ENCODE assay signal across 1 cellular context in the genomic region with DNA sequence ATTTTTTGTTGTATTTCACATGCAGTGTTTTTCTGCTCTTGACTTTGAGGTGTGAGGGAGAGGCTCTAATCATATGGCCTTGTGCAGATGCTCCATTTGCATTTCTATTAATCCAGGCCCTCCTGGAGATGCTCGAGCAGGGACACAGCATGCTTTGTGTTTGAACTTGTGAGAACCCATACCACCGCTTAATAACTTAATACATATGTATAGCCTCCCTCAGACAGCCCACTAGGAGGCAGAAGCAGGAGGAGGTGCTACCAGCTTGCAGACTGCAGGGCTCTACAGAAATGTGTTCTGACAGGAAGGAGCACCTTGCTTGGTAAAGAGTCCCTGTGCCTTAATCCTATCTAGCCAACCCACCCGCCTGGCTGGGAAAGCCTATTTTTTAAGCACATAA.
TF ChIP-seq lines count a peak whose summit lies in the region.

No MANE protein-coding gene starts in this region.

TF ChIP-seq in WTC11, 78 proteins besides CTCF, POLR2A, EP300 and RAD21 (continued from another document):
- TF ChIP-seq, protein P1, sequence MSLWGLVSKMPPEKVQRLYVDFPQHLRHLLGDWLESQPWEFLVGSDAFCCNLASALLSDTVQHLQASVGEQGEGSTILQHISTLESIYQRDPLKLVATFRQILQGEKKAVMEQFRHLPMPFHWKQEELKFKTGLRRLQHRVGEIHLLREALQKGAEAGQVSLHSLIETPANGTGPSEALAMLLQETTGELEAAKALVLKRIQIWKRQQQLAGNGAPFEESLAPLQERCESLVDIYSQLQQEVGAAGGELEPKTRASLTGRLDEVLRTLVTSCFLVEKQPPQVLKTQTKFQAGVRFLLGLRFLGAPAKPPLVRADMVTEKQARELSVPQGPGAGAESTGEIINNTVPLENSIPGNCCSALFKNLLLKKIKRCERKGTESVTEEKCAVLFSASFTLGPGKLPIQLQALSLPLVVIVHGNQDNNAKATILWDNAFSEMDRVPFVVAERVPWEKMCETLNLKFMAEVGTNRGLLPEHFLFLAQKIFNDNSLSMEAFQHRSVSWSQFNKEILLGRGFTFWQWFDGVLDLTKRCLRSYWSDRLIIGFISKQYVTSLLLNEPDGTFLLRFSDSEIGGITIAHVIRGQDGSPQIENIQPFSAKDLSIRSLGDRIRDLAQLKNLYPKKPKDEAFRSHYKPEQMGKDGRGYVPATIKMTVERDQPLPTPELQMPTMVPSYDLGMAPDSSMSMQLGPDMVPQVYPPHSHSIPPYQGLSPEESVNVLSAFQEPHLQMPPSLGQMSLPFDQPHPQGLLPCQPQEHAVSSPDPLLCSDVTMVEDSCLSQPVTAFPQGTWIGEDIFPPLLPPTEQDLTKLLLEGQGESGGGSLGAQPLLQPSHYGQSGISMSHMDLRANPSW (CRISPR knock-in tag; conservative IDR thresholded peaks at IDR 0.05; ENCODE audit: low read depth): no peak
- TF ChIP-seq, protein P2, sequence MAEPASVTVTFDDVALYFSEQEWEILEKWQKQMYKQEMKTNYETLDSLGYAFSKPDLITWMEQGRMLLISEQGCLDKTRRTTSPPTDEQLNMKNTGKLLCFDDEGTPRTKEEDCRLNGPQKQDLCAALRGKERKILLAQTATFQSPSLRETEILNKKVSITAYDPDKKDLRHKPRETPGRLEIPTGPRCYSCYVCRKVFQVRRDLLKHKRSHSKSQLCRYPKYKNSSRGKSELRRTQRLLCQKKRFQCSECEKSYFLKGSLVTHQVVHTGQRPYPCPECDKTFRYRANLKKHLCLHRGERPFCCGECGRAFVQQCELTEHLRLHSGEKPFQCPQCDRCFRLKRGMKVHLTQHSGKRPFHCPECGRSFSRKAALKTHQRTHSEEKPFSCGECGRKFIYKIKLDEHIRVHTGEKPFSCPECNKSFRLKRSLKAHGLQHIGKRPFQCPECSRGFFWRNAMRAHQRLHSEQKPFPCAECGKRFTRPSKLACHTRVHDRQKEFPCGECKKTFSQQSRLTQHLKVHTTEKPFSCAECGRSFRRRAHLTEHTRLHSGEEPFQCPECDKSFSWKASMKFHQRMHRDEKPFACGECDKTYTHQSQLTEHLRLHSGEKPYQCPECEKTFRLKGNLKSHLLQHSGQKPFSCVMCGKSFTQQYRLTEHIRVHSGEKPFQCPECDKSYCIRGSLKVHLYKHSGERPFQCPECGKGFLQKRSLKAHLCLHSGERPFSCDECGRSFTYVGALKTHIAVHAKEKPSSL (CRISPR knock-in tag; conservative IDR thresholded peaks at IDR 0.05): no peak
- TF ChIP-seq TEAD1 (CRISPR knock-in tag; IDR thresholded peaks at IDR 0.05) (peak; percentile 89), EMX1 (CRISPR knock-in tag; IDR thresholded peaks at IDR 0.05) (no peak), JAZF1 (CRISPR knock-in tag; IDR thresholded peaks at IDR 0.05) (no peak), RORB (CRISPR knock-in tag; IDR thresholded peaks at IDR 0.05) (no peak), ZNF121 (CRISPR knock-in tag; IDR thresholded peaks at IDR 0.05) (no peak), ELF4 (CRISPR knock-in tag; IDR thresholded peaks at IDR 0.05; ENCODE audit: low read depth) (no peak), SOX15 (CRISPR knock-in tag; IDR thresholded peaks at IDR 0.05) (no peak), CREB1 (CRISPR knock-in tag; IDR thresholded peaks at IDR 0.05) (no peak), NR2C2 (CRISPR knock-in tag; IDR thresholded peaks at IDR 0.05) (no peak), GRHL2 (CRISPR knock-in tag; IDR thresholded peaks at IDR 0.05; ENCODE audit: insufficient replicate concordance, severe bottlenecking) (no peak), KAT7 (CRISPR knock-in tag; IDR thresholded peaks at IDR 0.05; ENCODE audit: borderline replicate concordance) (no peak), TEAD4 (CRISPR knock-in tag; IDR thresholded peaks at IDR 0.05) (no peak), GABPB1 (CRISPR knock-in tag; IDR thresholded peaks at IDR 0.05) (no peak), ETV6 (CRISPR knock-in tag; IDR thresholded peaks at IDR 0.05) (peak; percentile 88), ATF1 (CRISPR knock-in tag; IDR thresholded peaks at IDR 0.05) (no peak), SP1 (CRISPR knock-in tag; conservative IDR thresholded peaks at IDR 0.05) (no peak), CBFB (CRISPR knock-in tag; IDR thresholded peaks at IDR 0.05; ENCODE audit: low read depth) (no peak), ZNF423 (CRISPR knock-in tag; IDR thresholded peaks at IDR 0.05) (peak; percentile 99), MXD4 (CRISPR knock-in tag; IDR thresholded peaks at IDR 0.05; ENCODE audit: borderline replicate concordance) (no peak), ZNF416 (CRISPR knock-in tag; IDR thresholded peaks at IDR 0.05) (no peak)
- TF ChIP-seq, protein P3, sequence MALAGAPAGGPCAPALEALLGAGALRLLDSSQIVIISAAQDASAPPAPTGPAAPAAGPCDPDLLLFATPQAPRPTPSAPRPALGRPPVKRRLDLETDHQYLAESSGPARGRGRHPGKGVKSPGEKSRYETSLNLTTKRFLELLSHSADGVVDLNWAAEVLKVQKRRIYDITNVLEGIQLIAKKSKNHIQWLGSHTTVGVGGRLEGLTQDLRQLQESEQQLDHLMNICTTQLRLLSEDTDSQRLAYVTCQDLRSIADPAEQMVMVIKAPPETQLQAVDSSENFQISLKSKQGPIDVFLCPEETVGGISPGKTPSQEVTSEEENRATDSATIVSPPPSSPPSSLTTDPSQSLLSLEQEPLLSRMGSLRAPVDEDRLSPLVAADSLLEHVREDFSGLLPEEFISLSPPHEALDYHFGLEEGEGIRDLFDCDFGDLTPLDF (CRISPR knock-in tag; IDR thresholded peaks at IDR 0.05): no peak
- TF ChIP-seq, protein P4, sequence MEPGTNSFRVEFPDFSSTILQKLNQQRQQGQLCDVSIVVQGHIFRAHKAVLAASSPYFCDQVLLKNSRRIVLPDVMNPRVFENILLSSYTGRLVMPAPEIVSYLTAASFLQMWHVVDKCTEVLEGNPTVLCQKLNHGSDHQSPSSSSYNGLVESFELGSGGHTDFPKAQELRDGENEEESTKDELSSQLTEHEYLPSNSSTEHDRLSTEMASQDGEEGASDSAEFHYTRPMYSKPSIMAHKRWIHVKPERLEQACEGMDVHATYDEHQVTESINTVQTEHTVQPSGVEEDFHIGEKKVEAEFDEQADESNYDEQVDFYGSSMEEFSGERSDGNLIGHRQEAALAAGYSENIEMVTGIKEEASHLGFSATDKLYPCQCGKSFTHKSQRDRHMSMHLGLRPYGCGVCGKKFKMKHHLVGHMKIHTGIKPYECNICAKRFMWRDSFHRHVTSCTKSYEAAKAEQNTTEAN (CRISPR knock-in tag; IDR thresholded peaks at IDR 0.05): no peak
- TF ChIP-seq, protein P5, sequence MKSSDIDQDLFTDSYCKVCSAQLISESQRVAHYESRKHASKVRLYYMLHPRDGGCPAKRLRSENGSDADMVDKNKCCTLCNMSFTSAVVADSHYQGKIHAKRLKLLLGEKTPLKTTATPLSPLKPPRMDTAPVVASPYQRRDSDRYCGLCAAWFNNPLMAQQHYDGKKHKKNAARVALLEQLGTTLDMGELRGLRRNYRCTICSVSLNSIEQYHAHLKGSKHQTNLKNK (CRISPR knock-in tag; IDR thresholded peaks at IDR 0.05): no peak
- TF ChIP-seq, protein P6, sequence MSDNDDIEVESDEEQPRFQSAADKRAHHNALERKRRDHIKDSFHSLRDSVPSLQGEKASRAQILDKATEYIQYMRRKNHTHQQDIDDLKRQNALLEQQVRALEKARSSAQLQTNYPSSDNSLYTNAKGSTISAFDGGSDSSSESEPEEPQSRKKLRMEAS (CRISPR knock-in tag; IDR thresholded peaks at IDR 0.05): no peak
- TF ChIP-seq, protein P7, sequence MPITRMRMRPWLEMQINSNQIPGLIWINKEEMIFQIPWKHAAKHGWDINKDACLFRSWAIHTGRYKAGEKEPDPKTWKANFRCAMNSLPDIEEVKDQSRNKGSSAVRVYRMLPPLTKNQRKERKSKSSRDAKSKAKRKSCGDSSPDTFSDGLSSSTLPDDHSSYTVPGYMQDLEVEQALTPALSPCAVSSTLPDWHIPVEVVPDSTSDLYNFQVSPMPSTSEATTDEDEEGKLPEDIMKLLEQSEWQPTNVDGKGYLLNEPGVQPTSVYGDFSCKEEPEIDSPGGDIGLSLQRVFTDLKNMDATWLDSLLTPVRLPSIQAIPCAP (CRISPR knock-in tag; IDR thresholded peaks at IDR 0.05): no peak
- TF ChIP-seq, protein P8, sequence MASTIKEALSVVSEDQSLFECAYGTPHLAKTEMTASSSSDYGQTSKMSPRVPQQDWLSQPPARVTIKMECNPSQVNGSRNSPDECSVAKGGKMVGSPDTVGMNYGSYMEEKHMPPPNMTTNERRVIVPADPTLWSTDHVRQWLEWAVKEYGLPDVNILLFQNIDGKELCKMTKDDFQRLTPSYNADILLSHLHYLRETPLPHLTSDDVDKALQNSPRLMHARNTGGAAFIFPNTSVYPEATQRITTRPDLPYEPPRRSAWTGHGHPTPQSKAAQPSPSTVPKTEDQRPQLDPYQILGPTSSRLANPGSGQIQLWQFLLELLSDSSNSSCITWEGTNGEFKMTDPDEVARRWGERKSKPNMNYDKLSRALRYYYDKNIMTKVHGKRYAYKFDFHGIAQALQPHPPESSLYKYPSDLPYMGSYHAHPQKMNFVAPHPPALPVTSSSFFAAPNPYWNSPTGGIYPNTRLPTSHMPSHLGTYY (CRISPR knock-in tag; IDR thresholded peaks at IDR 0.05): no peak
- TF ChIP-seq, protein P9, sequence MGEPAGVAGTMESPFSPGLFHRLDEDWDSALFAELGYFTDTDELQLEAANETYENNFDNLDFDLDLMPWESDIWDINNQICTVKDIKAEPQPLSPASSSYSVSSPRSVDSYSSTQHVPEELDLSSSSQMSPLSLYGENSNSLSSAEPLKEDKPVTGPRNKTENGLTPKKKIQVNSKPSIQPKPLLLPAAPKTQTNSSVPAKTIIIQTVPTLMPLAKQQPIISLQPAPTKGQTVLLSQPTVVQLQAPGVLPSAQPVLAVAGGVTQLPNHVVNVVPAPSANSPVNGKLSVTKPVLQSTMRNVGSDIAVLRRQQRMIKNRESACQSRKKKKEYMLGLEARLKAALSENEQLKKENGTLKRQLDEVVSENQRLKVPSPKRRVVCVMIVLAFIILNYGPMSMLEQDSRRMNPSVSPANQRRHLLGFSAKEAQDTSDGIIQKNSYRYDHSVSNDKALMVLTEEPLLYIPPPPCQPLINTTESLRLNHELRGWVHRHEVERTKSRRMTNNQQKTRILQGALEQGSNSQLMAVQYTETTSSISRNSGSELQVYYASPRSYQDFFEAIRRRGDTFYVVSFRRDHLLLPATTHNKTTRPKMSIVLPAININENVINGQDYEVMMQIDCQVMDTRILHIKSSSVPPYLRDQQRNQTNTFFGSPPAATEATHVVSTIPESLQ (CRISPR knock-in tag; IDR thresholded peaks at IDR 0.05): no peak
